In the genomic region with DNA sequence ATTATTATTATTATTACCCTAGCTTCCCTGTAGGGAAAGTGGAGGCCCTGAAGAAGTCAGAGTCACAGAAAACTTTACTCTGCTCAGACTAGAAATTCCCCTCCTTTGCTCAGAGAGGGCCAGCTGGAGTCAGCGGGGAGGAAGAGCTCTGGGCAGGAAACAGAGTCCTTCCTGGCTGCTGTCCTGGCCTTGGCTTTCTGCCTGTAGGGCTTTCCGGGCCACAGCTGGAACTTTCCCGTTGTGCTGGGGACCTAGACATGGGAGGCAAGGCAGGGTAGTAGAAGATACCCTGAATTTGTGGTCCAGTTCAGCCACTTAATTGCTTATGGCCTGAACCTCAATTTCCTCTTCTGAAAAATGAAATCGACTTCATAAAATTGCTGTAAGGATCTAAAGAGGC, we compare ENCODE assay signal across 14 cellular contexts. TPM values are rescaled to one million over a fixed set of nuclear protein-coding genes. Genes with fewer than 3 reads are reported as not detected.
A peak's percentile ranks its signal among the peaks of the same experiment; 100 is the strongest.
DNase-seq lines count a peak whose midpoint lies in the region; ATAC-seq and TF ChIP-seq lines count a peak whose summit lies in the region.
"Had no signal": no experiment of that assay in that cellular context is flagged by ENCODE, and none has a peak within 500 bp of the region (broad histone marks: within the 10 kb centered on the region; RNA-seq: fewer than 3 reads in every experiment).

No MANE protein-coding gene starts in this region.

- peak overlapping the region; percentile 51 for H3K27ac ChIP-seq in skeletal muscle tissue (ENCODE audit: low read depth, low read length)

- H3K4me1 ChIP-seq in skeletal muscle tissue (ENCODE audit: control insufficient read depth in 3 of 3, insufficient read depth in 3 of 3, low read length in 3 of 3): peaks cover 36 to 46% (median 39%) of the 10 kb centered on the region in 3 donors

- H3K27me3 ChIP-seq in skeletal muscle tissue (ENCODE audit: control insufficient read depth in 3 of 3, insufficient read depth in 3 of 3, low read length in 3 of 3): no peaks in the 10 kb centered on the region

- H3K36me3 ChIP-seq in skeletal muscle tissue (ENCODE audit: control insufficient read depth in 3 of 3, insufficient read depth in 3 of 3, low read length in 3 of 3): no peaks in the 10 kb centered on the region

- no peaks in the 10 kb centered on the region for H3K9me3 ChIP-seq in skeletal muscle tissue (ENCODE audit: control insufficient read depth in 3 of 3, low read length in 3 of 3)

- H3K9ac ChIP-seq in skeletal muscle tissue (ENCODE audit: low read depth in 1 of 3, low read length in 3 of 3): peak overlapping the region in 1 of 3 donors; percentile 46

- no peak for ATAC-seq in GM21526 (IDR thresholded peaks at IDR 0.05; ENCODE audit: low FRiP score, unreplicated experiment)
- ATAC-seq: CD8-positive, alpha-beta T cell had no signal

- TF ChIP-seq CTCF in cardiac fibroblast (IDR thresholded peaks at IDR 0.05; ENCODE audit: low read depth, low read length): no peak

- no peak overlapping the region for H3K4me3 ChIP-seq in cardiac fibroblast (replicated peaks in 1 of 2; ENCODE audit: low read depth in 2 of 2, low read length in 2 of 2)
- H3K4me3 ChIP-seq in skeletal muscle tissue (ENCODE audit: low read length in 3 of 3): no peak overlapping the region

- DNase-seq in GM03348 (ENCODE audit: low spot score) (peak; percentile 47), cardiac fibroblast (ENCODE audit: low read depth in 2 of 2) (peak; percentile 47 to 61), left kidney (ENCODE audit: low read depth, low spot score) (peak; percentile 16), 8988T (no peak), NCI-H524 (lab: John Stamatoyannopoulos, UW) (no peak)
- no peak for DNase-seq in activated CD4-positive, CD25-positive, alpha-beta regulatory T cell (lab: John Stamatoyannopoulos, UW)
- DNase-seq: activated CD4-positive, alpha-beta T cell treated with anti-CD3 and anti-CD28 coated beads, Interleukin-2, amount 50 U/mL, for 4 hours; activated effector memory CD4-positive, alpha-beta T cell treated with anti-CD3 and anti-CD28 coated beads, Interleukin-2, amount 50 U/mL, for 16 hours; CD8-positive, alpha-beta T cell; central memory CD4-positive, alpha-beta T cell; islet precursor cell had no signal

RNA-seq across cellular contexts. Expression of a gene that starts 14.0 kb away (rescaled TPM):
- 20.4 TPM for total RNA-seq in skeletal muscle tissue
- total RNA-seq: CD8-positive, alpha-beta T cell; T-helper 2 cell treated with Interferon-gamma antibody and Interleukin-4, amounts not matched to agents 100 ng/mL and 5 ng/mL, for 36 hours had no signal

RNA-seq across cellular contexts. Expression of a gene that starts 29.0 kb away (rescaled TPM):
- total RNA-seq in skeletal muscle tissue: not detected
- total RNA-seq: CD8-positive, alpha-beta T cell; T-helper 2 cell treated with Interferon-gamma antibody and Interleukin-4, amounts not matched to agents 100 ng/mL and 5 ng/mL, for 36 hours had no signal

RNA-seq across cellular contexts. Expression of a gene that starts 44.5 kb away (rescaled TPM):
- not detected for total RNA-seq in skeletal muscle tissue
- total RNA-seq: CD8-positive, alpha-beta T cell; T-helper 2 cell treated with Interferon-gamma antibody and Interleukin-4, amounts not matched to agents 100 ng/mL and 5 ng/mL, for 36 hours had no signal

Comparison
In these comparisons a context has a peak if more than half of its experiments do, and no peak if none do; other contexts are left out.
1. DNase-seq: peak in GM03348 (single experiment), cardiac fibroblast (2 of 2) and left kidney (single experiment); none in activated CD4-positive, CD25-positive, alpha-beta regulatory T cell (0 of 4), 8988T (single experiment) and NCI-H524 (0 of 2).